ENCODE assay signal across 10 cellular contexts in the genomic region with DNA sequence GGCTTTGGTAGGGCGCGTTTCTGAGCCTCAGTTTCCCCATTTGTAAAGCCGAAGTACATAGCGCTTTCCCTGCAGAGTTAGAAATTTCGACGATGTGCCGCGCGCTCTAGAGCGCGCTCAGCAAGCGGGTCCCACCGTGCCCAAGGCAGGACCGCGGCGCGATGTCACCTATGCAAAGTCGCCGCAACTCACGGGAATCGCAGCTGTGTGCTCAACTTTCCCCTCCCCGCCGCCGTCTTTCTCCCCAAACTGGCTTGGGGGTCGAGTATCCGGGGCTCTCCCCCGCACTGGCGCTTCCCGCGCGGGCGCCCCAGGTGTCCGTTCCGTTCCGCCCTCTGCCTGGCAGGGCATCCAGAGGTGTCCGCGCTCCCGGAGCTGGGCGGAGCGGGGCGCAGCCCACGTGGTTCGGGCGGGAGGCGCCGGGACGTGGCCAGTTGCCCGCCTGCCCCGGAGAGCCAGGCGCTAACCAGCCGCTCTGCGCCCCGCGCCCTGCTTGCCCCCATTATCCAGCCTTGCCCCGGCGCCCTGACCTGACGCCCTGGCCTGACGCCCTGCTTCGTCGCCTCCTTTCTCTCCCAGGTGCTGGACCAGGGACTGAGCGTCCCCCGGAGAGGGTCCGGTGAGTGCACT. TPM values are rescaled to one million over a fixed set of nuclear protein-coding genes. Genes with fewer than 3 reads are reported as not detected.
DNase-seq lines count a peak whose midpoint lies in the region; ATAC-seq and TF ChIP-seq lines count a peak whose summit lies in the region.
"Had no signal": no experiment of that assay in that cellular context is flagged by ENCODE, and none has a peak within 500 bp of the region (broad histone marks: within the 10 kb centered on the region; RNA-seq: fewer than 3 reads in every experiment).

A gene with protein sequence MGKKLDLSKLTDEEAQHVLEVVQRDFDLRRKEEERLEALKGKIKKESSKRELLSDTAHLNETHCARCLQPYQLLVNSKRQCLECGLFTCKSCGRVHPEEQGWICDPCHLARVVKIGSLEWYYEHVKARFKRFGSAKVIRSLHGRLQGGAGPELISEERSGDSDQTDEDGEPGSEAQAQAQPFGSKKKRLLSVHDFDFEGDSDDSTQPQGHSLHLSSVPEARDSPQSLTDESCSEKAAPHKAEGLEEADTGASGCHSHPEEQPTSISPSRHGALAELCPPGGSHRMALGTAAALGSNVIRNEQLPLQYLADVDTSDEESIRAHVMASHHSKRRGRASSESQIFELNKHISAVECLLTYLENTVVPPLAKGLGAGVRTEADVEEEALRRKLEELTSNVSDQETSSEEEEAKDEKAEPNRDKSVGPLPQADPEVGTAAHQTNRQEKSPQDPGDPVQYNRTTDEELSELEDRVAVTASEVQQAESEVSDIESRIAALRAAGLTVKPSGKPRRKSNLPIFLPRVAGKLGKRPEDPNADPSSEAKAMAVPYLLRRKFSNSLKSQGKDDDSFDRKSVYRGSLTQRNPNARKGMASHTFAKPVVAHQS (plus strand): TSS at position 433 of the 630 bp plus-strand sequence. CDS start 6,176 bp downstream, outside the sequence.

- no peaks in the 10 kb centered on the region for H3K27me3 ChIP-seq in aorta (ENCODE audit: control insufficient read depth in 1 of 2, insufficient read depth in 2 of 2, low read length in 1 of 2)

- 1 to 2% methylated on average over 51 to 62 of the region's 63 CpGs for WGBS in mesodermal cell (ENCODE audit: insufficient coverage in 2 of 2), 2 experiments
- WGBS in aorta, 2 donors = 2% methylated on average over 57 to 63 of the region's 63 CpGs

- DNase-seq in NCI-H748 (lab: John Stamatoyannopoulos, UW; ENCODE audit: unreplicated experiment) (peak; percentile 56), NCI-H748 treated with DMSO at 0.1 percent for 48 hours (lab: John Stamatoyannopoulos, UW) (no peak), epithelial cell of esophagus (ENCODE audit: low read depth) (peak; percentile 59), aorta (peak; percentile 57 to 74), nucleus accumbens (lab: John Stamatoyannopoulos, UW) (no peak), SW480 (ENCODE audit: low spot score) (no peak)
- DNase-seq: activated T-cell treated with anti-CD3 and anti-CD28 coated beads, Interleukin-2, amount 50 U/mL, for 72 hours; CD4-positive, CD25-positive, alpha-beta regulatory T cell had no signal

- H3K4me3 ChIP-seq in epithelial cell of esophagus (ENCODE audit: low read length) (peak within 1 kb of the TSS; percentile 55), mesodermal cell (ENCODE audit: extremely low read depth, insufficient read depth, low read length, poor library complexity, severe bottlenecking) (peak within 1 kb of the TSS; percentile 43), aorta (ENCODE audit: low read length in 2 of 2) (peak within 1 kb of the TSS in 1 of 2 donors; percentile 12)

- H3K9me3 ChIP-seq in mesodermal cell (ENCODE audit: control insufficient read depth, low read length) = peaks cover 15% of the 10 kb centered on the region
- peaks cover 6% of the 10 kb centered on the region for H3K9me3 ChIP-seq in aorta (ENCODE audit: control insufficient read depth, low read length)

- ATAC-seq in aorta (ENCODE audit: low FRiP score) (peak; percentile 59), HG03521 (IDR thresholded peaks at IDR 0.05; ENCODE audit: unreplicated experiment) (no peak)
- ATAC-seq: activated T-cell treated with anti-CD3 and anti-CD28 coated beads, Interleukin-2, amount 50 U/mL, for 72 hours had no signal

- peaks cover 13% of the 10 kb centered on the region for H3K4me1 ChIP-seq in mesodermal cell (ENCODE audit: control insufficient read depth, insufficient read depth, low read length, poor library complexity, severe bottlenecking)
- H3K4me1 ChIP-seq in aorta (ENCODE audit: control insufficient read depth in 1 of 2, insufficient read depth in 2 of 2, low read length in 2 of 2) = no peaks in the 10 kb centered on the region

- intact Hi-C loops in aorta (cut with DNase I) = no loop called here

- H3K27ac ChIP-seq in mesodermal cell (ENCODE audit: low read depth, low read length, severe bottlenecking) (no peak within 1 kb of the TSS), aorta (ENCODE audit: low read depth in 1 of 2, low read length in 2 of 2) (no peak within 1 kb of the TSS)

- no peak for TF ChIP-seq CTCF in epithelial cell of esophagus (IDR thresholded peaks at IDR 0.05; ENCODE audit: insufficient read depth, low read depth, low read length, missing control alignments)

- H3K36me3 ChIP-seq in mesodermal cell (ENCODE audit: control insufficient read depth, insufficient read depth, low read length) = no peaks in the 10 kb centered on the region
- H3K36me3 ChIP-seq in aorta (ENCODE audit: control insufficient read depth in 1 of 2, insufficient read depth in 2 of 2, low read length in 1 of 2) = no peaks in the 10 kb centered on the region

RNA-seq across cellular contexts. Expression of the gene that starts here (rescaled TPM):
- 3.1 TPM for polyA plus RNA-seq in mesodermal cell (2013, experiment 1 of 2)
- 6.3 TPM for polyA plus RNA-seq in mesodermal cell (2013, experiment 2 of 2)
- total RNA-seq in aorta = 10 to 100 TPM in 1 of 2 donors, 1 to 10 TPM in 1; 3.4 to 10.1 TPM
- 1 to 10 TPM; 2.3 to 4.5 TPM for polyA plus RNA-seq in aorta
- polyA plus RNA-seq: CD4-positive, CD25-positive, alpha-beta regulatory T cell had no signal

Comparison
In these comparisons a context has a peak if more than half of its experiments do, and no peak if none do; other contexts are left out.
1. DNase-seq: peak in NCI-H748 (single experiment), epithelial cell of esophagus (single experiment) and aorta (2 of 2); none in NCI-H748 treated with DMSO at 0.1 percent for 48 hours (single experiment), nucleus accumbens (0 of 56) and SW480 (single experiment).